ENCODE assay signal across 8 cellular contexts in genomic region chr11:46360878-46361277, GRCh38. TPM values are rescaled to one million over a fixed set of nuclear protein-coding genes. Genes with fewer than 3 reads are reported as not detected.
A peak's percentile ranks its signal among the peaks of the same experiment; 100 is the strongest.
DNase-seq lines count a peak whose midpoint lies in the region; ATAC-seq lines count a peak whose summit lies in the region.

No MANE protein-coding gene starts in this region.

- no peak for DNase-seq in CD8-positive, alpha-beta memory T cell
- DNase-seq in natural killer cell treated with Interleukin-12 subunit alpha and Interleukin-12 subunit beta and Interleukin-15 and Interleukin-18, amount 100 ng/mL, for 72 hours (ENCODE audit: low spot score), result no peak
- DNase-seq in RPMI8226 (no peak), cerebellar nuclear complex (lab: John Stamatoyannopoulos, UW) (no peak), H4 (ENCODE audit: low spot score) (no peak)

- peak overlapping the region; percentile 58 for H3K4me3 ChIP-seq in CD8-positive, alpha-beta memory T cell (ENCODE audit: low read length)

- H3K27ac Mint-ChIP-seq in CD8-positive, alpha-beta memory T cell, result peak overlapping the region; percentile 82 to 96 (median 91)
- peak overlapping the region; percentile 95 to 97 for H3K27ac Mint-ChIP-seq in natural killer cell treated with Interleukin-12 subunit alpha and Interleukin-12 subunit beta and Interleukin-15 and Interleukin-18, amount 100 ng/mL, for 72 hours

- no peaks in the 10 kb centered on the region for H3K9me3 Mint-ChIP-seq in CD8-positive, alpha-beta memory T cell
- H3K9me3 Mint-ChIP-seq in natural killer cell treated with Interleukin-12 subunit alpha and Interleukin-12 subunit beta and Interleukin-15 and Interleukin-18, amount 100 ng/mL, for 72 hours, result no peaks in the 10 kb centered on the region

- POLR2A ChIA-PET in CD8-positive, alpha-beta memory T cell (lab: Charles Lee), result interaction anchor here (1.1 to 1.4 kb wide), 2 partner anchors 12 to 31 kb away, joined by 3 to 6 read pairs; no protein-coding TSS in a partner anchor

- H3K27me3 Mint-ChIP-seq in CD8-positive, alpha-beta memory T cell, result no peaks in the 10 kb centered on the region
- H3K27me3 Mint-ChIP-seq in natural killer cell treated with Interleukin-12 subunit alpha and Interleukin-12 subunit beta and Interleukin-15 and Interleukin-18, amount 100 ng/mL, for 72 hours, result no peaks in the 10 kb centered on the region

- ATAC-seq in HG02885 (IDR thresholded peaks at IDR 0.05; ENCODE audit: poor library complexity, unreplicated experiment), result peak; percentile 25
- peak; percentile 57 to 67 for ATAC-seq in natural killer cell treated with Interleukin-12 subunit alpha and Interleukin-12 subunit beta and Interleukin-15 and Interleukin-18, amount 100 ng/mL, for 72 hours
- ATAC-seq in HG03159 (IDR thresholded peaks at IDR 0.05; ENCODE audit: unreplicated experiment), result no peak

- no peaks in the 10 kb centered on the region for H3K27me3 ChIP-seq in CD8-positive, alpha-beta memory T cell (ENCODE audit: insufficient read depth, low read length, poor library complexity, severe bottlenecking)

- H3K4me3 Mint-ChIP-seq in CD8-positive, alpha-beta memory T cell, result peak overlapping the region; percentile 77 to 93 (median 85)
- H3K4me3 Mint-ChIP-seq in natural killer cell treated with Interleukin-12 subunit alpha and Interleukin-12 subunit beta and Interleukin-15 and Interleukin-18, amount 100 ng/mL, for 72 hours, result peak overlapping the region; percentile 87

- peaks cover 21% of the 10 kb centered on the region for H3K36me3 ChIP-seq in CD8-positive, alpha-beta memory T cell (ENCODE audit: insufficient read depth, low read length)

- H3K36me3 Mint-ChIP-seq in CD8-positive, alpha-beta memory T cell, result peaks cover 0 to 38% (median 0%) of the 10 kb centered on the region in 3 donors
- no peaks in the 10 kb centered on the region for H3K36me3 Mint-ChIP-seq in natural killer cell treated with Interleukin-12 subunit alpha and Interleukin-12 subunit beta and Interleukin-15 and Interleukin-18, amount 100 ng/mL, for 72 hours

- CTCF ChIA-PET in CD8-positive, alpha-beta memory T cell (lab: Charles Lee), result interaction anchor here (1.1 to 16.1 kb wide), 3 partner anchors 8 to 28 kb away, joined by 3 to 358 read pairs (median 4); partner anchors contain the start of gene DGKZ

- H3K4me1 ChIP-seq in CD8-positive, alpha-beta memory T cell (ENCODE audit: insufficient read depth, low read length), result peaks cover 71% of the 10 kb centered on the region

- H3K27ac ChIP-seq in CD8-positive, alpha-beta memory T cell (ENCODE audit: low read depth, low read length), result peak overlapping the region; percentile 76
- H3K27ac ChIP-seq in adipose tissue (ENCODE audit: low read depth, low read length), result peak overlapping the region; percentile 6

- peaks cover 60 to 90% (median 77%) of the 10 kb centered on the region in 3 donors for H3K4me1 Mint-ChIP-seq in CD8-positive, alpha-beta memory T cell
- H3K4me1 Mint-ChIP-seq in natural killer cell treated with Interleukin-12 subunit alpha and Interleukin-12 subunit beta and Interleukin-15 and Interleukin-18, amount 100 ng/mL, for 72 hours (ENCODE audit: low read depth in 2 of 2), result peaks cover 50 to 56% of the 10 kb centered on the region in 2 donors

- no peaks in the 10 kb centered on the region for H3K9me3 ChIP-seq in CD8-positive, alpha-beta memory T cell (ENCODE audit: low read length)

- 40 to 62% (median 40%) methylated on average over 7 of the region's 7 CpGs for WGBS in adipose tissue, 3 donors

RNA-seq across cellular contexts. Expression of gene DGKZ, which starts 13.6 kb away (rescaled TPM):
- total RNA-seq in CD8-positive, alpha-beta memory T cell, result 10 to 100 TPM; 85.8 to 87.2 TPM
- polyA plus RNA-seq in CD8-positive, alpha-beta memory T cell, result 87.4 TPM
- polyA plus RNA-seq in adipose tissue, result 10 to 100 TPM; 33.4 to 50.0 (median 46.5) TPM
- total RNA-seq in natural killer cell treated with Interleukin-12 subunit alpha and Interleukin-12 subunit beta and Interleukin-15 and Interleukin-18, amount 100 ng/mL, for 72 hours, result 100 to 1,000 TPM; 104 to 207 TPM
- 25.3 and 38.9 TPM in 2 replicates for total RNA-seq in H4 (2014; rRNA removed; shearing (Covaris generic))

RNA-seq across cellular contexts. Expression of gene MDK, which starts 20.6 kb away (rescaled TPM):
- total RNA-seq in CD8-positive, alpha-beta memory T cell, result 1 to 10 TPM; 1.1 to 1.2 TPM
- polyA plus RNA-seq in CD8-positive, alpha-beta memory T cell, result 0.97 TPM
- polyA plus RNA-seq in adipose tissue, result 10 to 100 TPM; 12.8 to 18.6 (median 17.7) TPM
- 1 to 10 TPM; 1.4 to 4.0 TPM for total RNA-seq in natural killer cell treated with Interleukin-12 subunit alpha and Interleukin-12 subunit beta and Interleukin-15 and Interleukin-18, amount 100 ng/mL, for 72 hours
- total RNA-seq in H4 (2014; rRNA removed; shearing (Covaris generic)), result 563 and 646 TPM in 2 replicates

RNA-seq across cellular contexts. Expression of gene CHRM4, which starts 30.7 kb away (rescaled TPM):
- not detected for total RNA-seq in CD8-positive, alpha-beta memory T cell
- 0.63 TPM for polyA plus RNA-seq in CD8-positive, alpha-beta memory T cell
- under 1 TPM in 2 of 3 donors, not detected in 1; 0.08 to 0.09 TPM for polyA plus RNA-seq in adipose tissue
- total RNA-seq in natural killer cell treated with Interleukin-12 subunit alpha and Interleukin-12 subunit beta and Interleukin-15 and Interleukin-18, amount 100 ng/mL, for 72 hours, result under 1 TPM; 0.75 to 0.81 TPM
- 0.33 and 0.48 TPM in 2 replicates for total RNA-seq in H4 (2014; rRNA removed; shearing (Covaris generic))

Comparison
In these comparisons a context has a peak if more than half of its experiments do, and no peak if none do; other contexts are left out.
1. RNA of gene MDK, which starts 20.6 kb away (total RNA-seq): 563 to 646 TPM in H4; 1.4 to 4.0 TPM in natural killer cell treated with Interleukin-12 subunit alpha and Interleukin-12 subunit beta and Interleukin-15 and Interleukin-18, amount 100 ng/mL, for 72 hours and 1.1 to 1.2 TPM in CD8-positive, alpha-beta memory T cell; every median in the first group is over 100 times any median in the second.